8 cellular contexts compared by ENCODE assay signal in genomic region chr6:134640975-134641429, GRCh38.
DNase-seq lines count a peak whose midpoint lies in the region; ATAC-seq, FAIRE-seq and TF ChIP-seq lines count a peak whose summit lies in the region.

No MANE protein-coding gene starts in this region.

- no peaks in the 10 kb centered on the region for H3K9me3 ChIP-seq in MG63
- H3K9me3 ChIP-seq in prostate gland, result no peaks in the 10 kb centered on the region

- H3K36me3 ChIP-seq in MG63 (no peaks in the 10 kb centered on the region), prostate gland (no peaks in the 10 kb centered on the region)

- H3K36me3 Mint-ChIP-seq in activated naive CD8-positive, alpha-beta T cell treated with anti-CD3 and anti-CD28 coated beads, Interleukin-2, amount 10 ng/mL, durations not matched to agents 7 days and 5 days, result no peaks in the 10 kb centered on the region

- intact Hi-C loops in Right ventricle myocardium superior (cut with DNase I) (loop anchor here (5.0 kb wide), 2 partner anchors 181 to 469 kb away; no protein-coding TSS in a partner anchor), prostate gland (cut with DNase I) (loop anchor here (2.0 to 10.0 kb wide), 2 partner anchors 234 to 466 kb away; no protein-coding TSS in a partner anchor)

- 82% methylated on average over 1 of the region's 1 CpG for WGBS in prostate gland

- H3K9me3 Mint-ChIP-seq in activated naive CD8-positive, alpha-beta T cell treated with anti-CD3 and anti-CD28 coated beads, Interleukin-2, amount 10 ng/mL, durations not matched to agents 7 days and 5 days, result no peaks in the 10 kb centered on the region

- no peaks in the 10 kb centered on the region for H3K27me3 ChIP-seq in MG63
- H3K27me3 ChIP-seq in prostate gland (replicated peaks; ENCODE audit: insufficient read depth), result no peaks in the 10 kb centered on the region

- peak; percentile 81 for ATAC-seq in activated naive CD8-positive, alpha-beta T cell treated with anti-CD3 and anti-CD28 coated beads, Interleukin-2, amount 10 ng/mL, durations not matched to agents 7 days and 5 days (ENCODE audit: low read depth)
- ATAC-seq in Right ventricle myocardium superior (ENCODE audit: poor library complexity), result peak; percentile 96

- POLR2A ChIA-PET in activated naive CD8-positive, alpha-beta T cell treated with anti-CD3 and anti-CD28 coated beads, Interleukin-2, amount 10 ng/mL, durations not matched to agents 7 days and 5 days (lab: Charles Lee), result interaction anchor here (1.3 to 2.2 kb wide), 2 partner anchors 463 to 467 kb away, joined by 9 to 12 read pairs; no protein-coding TSS in a partner anchor

- peaks cover 20% of the 10 kb centered on the region for H3K4me1 Mint-ChIP-seq in activated naive CD8-positive, alpha-beta T cell treated with anti-CD3 and anti-CD28 coated beads, Interleukin-2, amount 10 ng/mL, durations not matched to agents 7 days and 5 days

- no peak for TF ChIP-seq POLR2A in prostate gland (IDR thresholded peaks at IDR 0.05)

- peak; percentile 70 for DNase-seq in ELF-1 (ENCODE audit: low read depth, low spot score)
- peak; percentile 82 for DNase-seq in H4 (ENCODE audit: low spot score)
- peak; percentile 64 for DNase-seq in MG63
- peak; percentile 70 for DNase-seq in SKM-1 (lab: John Stamatoyannopoulos, UW; ENCODE audit: unreplicated experiment)
- DNase-seq in activated naive CD8-positive, alpha-beta T cell treated with anti-CD3 and anti-CD28 coated beads, Interleukin-2, amount 10 ng/mL, durations not matched to agents 7 days and 5 days, result peak; percentile 60
- DNase-seq in Right ventricle myocardium superior, result peak; percentile 82
- peak; percentile 65 for DNase-seq in prostate gland (ENCODE audit: low spot score)
- DNase-seq in urothelium cell line (ENCODE audit: low spot score), result peak; percentile 71

- H3K4me3 ChIP-seq in MG63 (no peak overlapping the region), prostate gland (no peak overlapping the region)

- H3K27me3 Mint-ChIP-seq in activated naive CD8-positive, alpha-beta T cell treated with anti-CD3 and anti-CD28 coated beads, Interleukin-2, amount 10 ng/mL, durations not matched to agents 7 days and 5 days, result peaks cover 2% of the 10 kb centered on the region

- no peak overlapping the region for H3K27ac Mint-ChIP-seq in activated naive CD8-positive, alpha-beta T cell treated with anti-CD3 and anti-CD28 coated beads, Interleukin-2, amount 10 ng/mL, durations not matched to agents 7 days and 5 days

- TF ChIP-seq CTCF in prostate gland (IDR thresholded peaks at IDR 0.05), result peak; percentile 72 to 93 (median 92)

- FAIRE-seq in urothelium cell line (lab: Jason Lieb, UNC), result peak; percentile 89

- no peak overlapping the region for H3K27ac ChIP-seq in prostate gland

- H3K4me3 Mint-ChIP-seq in activated naive CD8-positive, alpha-beta T cell treated with anti-CD3 and anti-CD28 coated beads, Interleukin-2, amount 10 ng/mL, durations not matched to agents 7 days and 5 days, result no peak overlapping the region

- no peaks in the 10 kb centered on the region for H3K4me1 ChIP-seq in prostate gland (replicated peaks)
